Comparison of ENCODE assay signal across 9 cellular contexts in genomic region chr19:37505958-37506386, GRCh38. TPM values are rescaled to one million over a fixed set of nuclear protein-coding genes. Genes with fewer than 3 reads are reported as not detected.
A peak's percentile ranks its signal among the peaks of the same experiment; 100 is the strongest.
DNase-seq lines count a peak whose midpoint lies in the region; ATAC-seq and TF ChIP-seq lines count a peak whose summit lies in the region.
"Had no signal": no experiment of that assay in that cellular context is flagged by ENCODE, and none has a peak within 500 bp of the region (broad histone marks: within the 10 kb centered on the region; RNA-seq: fewer than 3 reads in every experiment).

No MANE protein-coding gene starts in this region.

- H3K36me3 ChIP-seq in BLaER1: peaks cover 22% of the 10 kb centered on the region
- no peaks in the 10 kb centered on the region for H3K36me3 ChIP-seq in duodenal mucosa (ENCODE audit: control insufficient read depth in 1 of 2, insufficient read depth in 2 of 2, low read length in 2 of 2)
- peaks cover 0 to 9% (median 0%) of the 10 kb centered on the region in 3 experiments for H3K36me3 ChIP-seq in naive thymus-derived CD4-positive, alpha-beta T cell (ENCODE audit: control insufficient read depth in 2 of 3, insufficient read depth in 3 of 3, low read length in 3 of 3)

- H3K36me3 Mint-ChIP-seq in naive thymus-derived CD4-positive, alpha-beta T cell: peaks cover 7 to 43% (median 26%) of the 10 kb centered on the region in 5 donors
- H3K36me3 Mint-ChIP-seq in CD14-positive monocyte: peaks cover 0 to 3% of the 10 kb centered on the region in 2 donors

- POLR2A ChIA-PET in naive thymus-derived CD4-positive, alpha-beta T cell (lab: Charles Lee): interaction anchor here (0.5 to 2.8 kb wide), 13 partner anchors 32 to 1326 kb away, joined by 3 to 49 read pairs (median 5); partner anchors contain the start of genes ZNF345, ZNF383, ZNF527 and ZNF540

- intact Hi-C loops in naive thymus-derived CD4-positive, alpha-beta T cell (cut with micrococcal nuclease): loop anchor here (1.0 to 10.0 kb wide), 16 partner anchors 37 to 1131 kb away; partner anchors contain the start of genes ZNF570 (in 2 of the 2), ZFP14 (in 1 of the 2), ZNF382 (in 1 of the 2) and ZNF383 (in 1 of the 2)
- intact Hi-C loops in CD14-positive monocyte (cut with micrococcal nuclease): no loop called here

- H4K20me1 ChIP-seq in BLaER1: no peaks in the 10 kb centered on the region

- H3K27ac Mint-ChIP-seq in naive thymus-derived CD4-positive, alpha-beta T cell: no peak overlapping the region
- H3K27ac Mint-ChIP-seq in CD14-positive monocyte: no peak overlapping the region
- H3K27ac Mint-ChIP-seq: dendritic cell treated with granulocyte-macrophage colony-stimulating factor and Interleukin-4, amounts not matched to agents 40 ng/mL and 50 ng/mL, for 4 days had no signal

- H3K9me3 Mint-ChIP-seq in naive thymus-derived CD4-positive, alpha-beta T cell: peaks cover 4 to 56% (median 30%) of the 10 kb centered on the region in 11 donors
- H3K9me3 Mint-ChIP-seq in CD14-positive monocyte: peaks cover 14 to 57% (median 51%) of the 10 kb centered on the region in 7 donors

- H3K9ac ChIP-seq in BLaER1 (peak overlapping the region; percentile 85), duodenal mucosa (ENCODE audit: low read depth in 1 of 2, low read length in 2 of 2) (peak overlapping the region; percentile 73 to 95)

- H3K27me3 Mint-ChIP-seq in naive thymus-derived CD4-positive, alpha-beta T cell: peaks cover 0 to 5% (median 0%) of the 10 kb centered on the region in 5 donors
- H3K27me3 Mint-ChIP-seq in CD14-positive monocyte (ENCODE audit: low read depth in 3 of 3): no peaks in the 10 kb centered on the region
- H3K27me3 Mint-ChIP-seq: dendritic cell treated with granulocyte-macrophage colony-stimulating factor and Interleukin-4, amounts not matched to agents 40 ng/mL and 50 ng/mL, for 4 days had no signal

- H3K4me1 ChIP-seq in BLaER1 (peaks cover 13% of the 10 kb centered on the region), duodenal mucosa (ENCODE audit: control insufficient read depth in 1 of 2, insufficient read depth in 2 of 2, low read length in 2 of 2) (peaks cover 0 to 16% of the 10 kb centered on the region in 2 donors)
- peaks cover 0 to 14% of the 10 kb centered on the region in 2 donors for H3K4me1 ChIP-seq in naive thymus-derived CD4-positive, alpha-beta T cell (ENCODE audit: control insufficient read depth in 2 of 2, insufficient read depth in 2 of 2, low read length in 2 of 2)

- H3K27ac ChIP-seq in BLaER1: peak overlapping the region; percentile 91
- peak overlapping the region; percentile 86 for H3K27ac ChIP-seq in duodenal mucosa (ENCODE audit: low read depth, low read length)
- peak overlapping the region; percentile 90 for H3K27ac ChIP-seq in naive thymus-derived CD4-positive, alpha-beta T cell (ENCODE audit: low read depth, low read length)

- no peak for TF ChIP-seq CTCF in CD14-positive monocyte (IDR thresholded peaks at IDR 0.05)

- H3K9me3 ChIP-seq in BLaER1 (peaks cover 89% of the 10 kb centered on the region), duodenal mucosa (ENCODE audit: control insufficient read depth in 1 of 2, low read length in 2 of 2) (peaks cover 18 to 25% of the 10 kb centered on the region in 2 donors)
- H3K9me3 ChIP-seq in naive thymus-derived CD4-positive, alpha-beta T cell (ENCODE audit: control insufficient read depth in 2 of 3, low read length in 3 of 3): peaks cover 0 to 42% (median 0%) of the 10 kb centered on the region in 3 experiments

- CTCF ChIA-PET in naive thymus-derived CD4-positive, alpha-beta T cell (lab: Charles Lee): interaction anchor here (0.6 to 1.3 kb wide), 3 partner anchors 37 to 341 kb away, joined by 3 to 7 read pairs (median 4); partner anchors contain the start of gene ZNF570

- H3K27me3 ChIP-seq in BLaER1: no peaks in the 10 kb centered on the region
- no peaks in the 10 kb centered on the region for H3K27me3 ChIP-seq in duodenal mucosa (ENCODE audit: control insufficient read depth in 1 of 2, insufficient read depth in 2 of 2, low read length in 2 of 2)
- H3K27me3 ChIP-seq in naive thymus-derived CD4-positive, alpha-beta T cell (ENCODE audit: control insufficient read depth in 2 of 2, insufficient read depth in 2 of 2, low read length in 2 of 2): no peaks in the 10 kb centered on the region

- ATAC-seq in HG03432 (IDR thresholded peaks at IDR 0.05; ENCODE audit: unreplicated experiment): peak; percentile 19
- peak; percentile 3 for ATAC-seq in naive thymus-derived CD4-positive, alpha-beta T cell

- no peak overlapping the region for H3K4me3 Mint-ChIP-seq in naive thymus-derived CD4-positive, alpha-beta T cell
- no peak overlapping the region for H3K4me3 Mint-ChIP-seq in CD14-positive monocyte
- H3K4me3 Mint-ChIP-seq: dendritic cell treated with granulocyte-macrophage colony-stimulating factor and Interleukin-4, amounts not matched to agents 40 ng/mL and 50 ng/mL, for 4 days had no signal

- peak overlapping the region; percentile 68 for H3K4me2 ChIP-seq in BLaER1

- H3K4me1 Mint-ChIP-seq in naive thymus-derived CD4-positive, alpha-beta T cell: peaks cover 0 to 2% (median 0%) of the 10 kb centered on the region in 7 donors
- H3K4me1 Mint-ChIP-seq in CD14-positive monocyte: no peaks in the 10 kb centered on the region

- DNase-seq in naive thymus-derived CD4-positive, alpha-beta T cell: no peak
- DNase-seq in mesenteric fat pad (ENCODE audit: low spot score) (no peak), CD14-positive monocyte (ENCODE audit: low spot score) (no peak), SIG-M5 treated with dmso at 0.1 percent for 504 hours (lab: John Stamatoyannopoulos, UW; ENCODE audit: unreplicated experiment) (no peak)
- DNase-seq in activated CD4-positive, CD25-positive, alpha-beta regulatory T cell treated with anti-CD3 and anti-CD28 coated beads, Interleukin-2, amount 50 U/mL, for 72 hours: no peak

- peak overlapping the region; percentile 68 for H3K4me3 ChIP-seq in BLaER1
- peak overlapping the region; percentile 92 to 95 for H3K4me3 ChIP-seq in duodenal mucosa (ENCODE audit: low read depth in 1 of 2, low read length in 2 of 2)
- peak overlapping the region; percentile 83 for H3K4me3 ChIP-seq in naive thymus-derived CD4-positive, alpha-beta T cell (ENCODE audit: low read length)

RNA-seq across cellular contexts. Expression of gene ZNF793, which starts 0.8 kb away (rescaled TPM):
- 10 to 100 TPM in 1 of 5 experiments, 1 to 10 TPM in 4; 1.1 to 11.7 (median 6.0) TPM for total RNA-seq in naive thymus-derived CD4-positive, alpha-beta T cell
- polyA plus RNA-seq in naive thymus-derived CD4-positive, alpha-beta T cell: 1 to 10 TPM; 3.3 to 4.0 TPM
- 2.3 TPM for total RNA-seq in mesenteric fat pad
- polyA plus RNA-seq in CD14-positive monocyte: not detected

RNA-seq across cellular contexts. Expression of gene ZNF570, which starts 36.8 kb away (rescaled TPM):
- total RNA-seq in naive thymus-derived CD4-positive, alpha-beta T cell: 10 to 100 TPM in 2 of 5 experiments, 1 to 10 TPM in 3; 5.1 to 10.9 (median 9.1) TPM
- polyA plus RNA-seq in naive thymus-derived CD4-positive, alpha-beta T cell: 1 to 10 TPM; 4.1 to 4.6 TPM
- total RNA-seq in mesenteric fat pad: 5.2 TPM
- under 1 TPM; 0.12 to 0.80 TPM for polyA plus RNA-seq in CD14-positive monocyte

RNA-seq across cellular contexts. Expression of gene ZNF569, which starts 38.7 kb away (rescaled TPM):
- 10 to 100 TPM in 2 of 5 experiments, 1 to 10 TPM in 3; 4.1 to 16.4 (median 8.5) TPM for total RNA-seq in naive thymus-derived CD4-positive, alpha-beta T cell
- 1 to 10 TPM; 5.0 to 5.9 TPM for polyA plus RNA-seq in naive thymus-derived CD4-positive, alpha-beta T cell
- total RNA-seq in mesenteric fat pad: 5.7 TPM
- 1 to 10 TPM in 1 of 2 donors, under 1 TPM in 1; 0.79 to 1.2 TPM for polyA plus RNA-seq in CD14-positive monocyte

Comparison
In these comparisons a context has a peak if more than half of its experiments do, and no peak if none do; other contexts are left out.
1. intact Hi-C loops: an anchor here in naive thymus-derived CD4-positive, alpha-beta T cell (1.0 to 10.0 kb wide); none called in CD14-positive monocyte.